ENCODE assay signal across 27 cellular contexts in genomic region chr3:27221264-27221932, GRCh38.
"Had no signal": no experiment of that assay in that cellular context is flagged by ENCODE, and none has a peak within 500 bp of the region (broad histone marks: within the 10 kb centered on the region; RNA-seq: fewer than 3 reads in every experiment).

No MANE protein-coding gene starts in this region.

- H3K27me3 ChIP-seq: adrenal gland, body of pancreas, colonic mucosa, esophagus squamous epithelium, gastroesophageal sphincter, heart right ventricle had no signal

- H3K4me1 ChIP-seq: adrenal gland, colonic mucosa, gastroesophageal sphincter had no signal

- DNase-seq: activated B cell treated with CpG ODN at 0.5 μM for 24 hours; activated CD4-positive, alpha-beta T cell treated with anti-CD3 and anti-CD28 coated beads for 48 hours; activated CD4-positive, alpha-beta T cell treated with anti-CD3 and anti-CD28 coated beads, Interleukin-2, amount 50 U/mL, for 1 hour; activated CD4-positive, alpha-beta T cell treated with anti-CD3 and anti-CD28 coated beads, Interleukin-2, amount 50 U/mL, for 48 hours; activated CD8-positive, alpha-beta memory T cell treated with anti-CD3 and anti-CD28 coated beads for 24 hours; activated CD8-positive, alpha-beta T cell treated with anti-CD3 and anti-CD28 coated beads for 36 hours; activated effector memory CD4-positive, alpha-beta T cell treated with Interleukin-2 at 50 U/mL for 16 hours; activated gamma-delta T cell treated with Interleukin-2 at 50 U/mL for 16 hours; activated naive CD4-positive, alpha-beta T cell treated with anti-CD3 and anti-CD28 coated beads for 36 hours; activated naive CD8-positive, alpha-beta T cell treated with anti-CD3 and anti-CD28 coated beads for 36 hours; activated naive CD8-positive, alpha-beta T cell treated with anti-CD3 and anti-CD28 coated beads, Interleukin-2, amount 50 U/mL, for 24 hours; activated T-cell treated with anti-CD3 and anti-CD28 coated beads, Interleukin-2, amount 50 U/mL, for 4 hours; adrenal gland; amygdala; aorta; caudate nucleus; colonic mucosa; effector CD8-positive, alpha-beta T cell; esophagus squamous epithelium; foreskin melanocyte; heart right ventricle; T-helper 17 cell; T1000; WERI-Rb-1 had no signal

- H3K36me3 ChIP-seq: adrenal gland, colonic mucosa, esophagus squamous epithelium, gastroesophageal sphincter, heart right ventricle, WERI-Rb-1 had no signal

- H3K27ac ChIP-seq: adrenal gland, body of pancreas, colonic mucosa, epithelial cell of prostate, esophagus squamous epithelium, gastroesophageal sphincter, heart right ventricle, WERI-Rb-1 had no signal

- H3K4me3 ChIP-seq: adrenal gland, body of pancreas, colonic mucosa, esophagus squamous epithelium, gastroesophageal sphincter, heart right ventricle had no signal

- H3K9me3 ChIP-seq: adrenal gland, body of pancreas, colonic mucosa, esophagus squamous epithelium, gastroesophageal sphincter, heart right ventricle had no signal
